In genomic region chr13:62357887-62358645, GRCh38 we compare ENCODE assay signal across 8 cellular contexts.
DNase-seq lines count a peak whose midpoint lies in the region; ATAC-seq, FAIRE-seq and TF ChIP-seq lines count a peak whose summit lies in the region.

No MANE protein-coding gene starts in this region.

- H3K9me1 ChIP-seq in keratinocyte (ENCODE audit: control insufficient read depth, extremely low read depth, insufficient read depth, low read length), result no peaks in the 10 kb centered on the region

- peak; percentile 73 for ATAC-seq in GM19023 (IDR thresholded peaks at IDR 0.05; ENCODE audit: unreplicated experiment)
- peak; percentile 99 for ATAC-seq in SK-N-SH treated with all-trans-retinoic acid at 6 μM for 48 hours
- no peak for ATAC-seq in natural killer cell treated with Interleukin-12 subunit alpha and Interleukin-12 subunit beta and Interleukin-15 and Interleukin-18, amount 100 ng/mL, for 72 hours

- H3K36me3 ChIP-seq in keratinocyte (ENCODE audit: control insufficient read depth in 2 of 2, extremely low read depth in 1 of 2, insufficient read depth in 2 of 2, low read length in 2 of 2), result no peaks in the 10 kb centered on the region

- no peaks in the 10 kb centered on the region for H4K20me1 ChIP-seq in keratinocyte (ENCODE audit: control insufficient read depth, extremely low read depth, insufficient read depth, low read length)

- H3K27ac Mint-ChIP-seq in natural killer cell treated with Interleukin-12 subunit alpha and Interleukin-12 subunit beta and Interleukin-15 and Interleukin-18, amount 100 ng/mL, for 72 hours, result no peak overlapping the region

- no peak overlapping the region for H2AFZ ChIP-seq in keratinocyte (ENCODE audit: control insufficient read depth, low read length)

- no peaks in the 10 kb centered on the region for H3K4me1 Mint-ChIP-seq in natural killer cell treated with Interleukin-12 subunit alpha and Interleukin-12 subunit beta and Interleukin-15 and Interleukin-18, amount 100 ng/mL, for 72 hours (ENCODE audit: low read depth in 2 of 2)

- H3K27ac ChIP-seq in HL-60 (replicated peaks), result no peak overlapping the region
- no peak overlapping the region for H3K27ac ChIP-seq in keratinocyte (ENCODE audit: control insufficient read depth, insufficient read depth, low read length)
- no peak overlapping the region for H3K27ac ChIP-seq in coronary artery

- H3K27me3 ChIP-seq in HL-60 (ENCODE audit: insufficient read depth, poor library complexity, severe bottlenecking), result no peaks in the 10 kb centered on the region
- H3K27me3 ChIP-seq in keratinocyte (ENCODE audit: control insufficient read depth, extremely low read depth, insufficient read depth, low read length), result no peaks in the 10 kb centered on the region

- no peaks in the 10 kb centered on the region for H3K4me1 ChIP-seq in keratinocyte (ENCODE audit: control insufficient read depth, extremely low read depth, insufficient read depth, low read length)

- H3K9ac ChIP-seq in keratinocyte (ENCODE audit: control insufficient read depth, extremely low read depth, insufficient read depth, low read length), result no peak overlapping the region

- no peak for FAIRE-seq in keratinocyte (lab: Jason Lieb, UNC)

- dilution Hi-C loops in keratinocyte (cut with MboI; ENCODE audit: extremely low pct_ligation_motif_present, low sequenced_read_pairs), result no loop called here

- H3K79me2 ChIP-seq in keratinocyte (ENCODE audit: control insufficient read depth, insufficient read depth, low read length), result no peaks in the 10 kb centered on the region

- H3K9me3 Mint-ChIP-seq in natural killer cell treated with Interleukin-12 subunit alpha and Interleukin-12 subunit beta and Interleukin-15 and Interleukin-18, amount 100 ng/mL, for 72 hours, result peaks cover 6% of the 10 kb centered on the region

- no peaks in the 10 kb centered on the region for H3K9me3 ChIP-seq in keratinocyte (ENCODE audit: control insufficient read depth, low read depth, low read length)

- H3K4me2 ChIP-seq in keratinocyte (ENCODE audit: control insufficient read depth, extremely low read depth, insufficient read depth, low read depth, low read length), result no peak overlapping the region

- DNase-seq in A172 (ENCODE audit: low spot score), result peak; percentile 52
- peak; percentile 0 to 17 for DNase-seq in HL-60 (ENCODE audit: low read depth in 1 of 2, low spot score in 1 of 2)
- no peak for DNase-seq in keratinocyte (ENCODE audit: low read depth, low spot score)
- no peak for DNase-seq in T1000 (lab: John Stamatoyannopoulos, UW)
- no peak for DNase-seq in coronary artery (ENCODE audit: low spot score)
- no peak for DNase-seq in natural killer cell treated with Interleukin-12 subunit alpha and Interleukin-12 subunit beta and Interleukin-15 and Interleukin-18, amount 100 ng/mL, for 72 hours (ENCODE audit: low spot score)

- H3K4me3 ChIP-seq in HL-60 (replicated peaks; ENCODE audit: insufficient read depth, low read length) (no peak overlapping the region), keratinocyte (ENCODE audit: control insufficient read depth in 2 of 3, extremely low read depth in 1 of 3, insufficient read depth in 2 of 3, low read depth in 1 of 3, low read length in 3 of 3) (no peak overlapping the region), coronary artery (no peak overlapping the region)

- TF ChIP-seq CTCF in HL-60 (IDR thresholded peaks at IDR 0.05; ENCODE audit: insufficient read depth, low read length), result peak; percentile 17
- peak in 2 of 3 experiments; percentile 26 to 31 for TF ChIP-seq CTCF in keratinocyte (optimal IDR thresholded peaks at IDR 0.05 in 1 of 3, IDR thresholded peaks at IDR 0.05 in 1 of 3, conservative IDR thresholded peaks at IDR 0.05 in 1 of 3; ENCODE audit: extremely low read depth in 1 of 3, insufficient read depth in 2 of 3, low read length in 3 of 3)
- TF ChIP-seq CTCF in coronary artery (IDR thresholded peaks at IDR 0.05), result no peak

- no peak overlapping the region for H3K4me3 Mint-ChIP-seq in natural killer cell treated with Interleukin-12 subunit alpha and Interleukin-12 subunit beta and Interleukin-15 and Interleukin-18, amount 100 ng/mL, for 72 hours

- H3K36me3 Mint-ChIP-seq in natural killer cell treated with Interleukin-12 subunit alpha and Interleukin-12 subunit beta and Interleukin-15 and Interleukin-18, amount 100 ng/mL, for 72 hours, result no peaks in the 10 kb centered on the region

- no peaks in the 10 kb centered on the region for H3K27me3 Mint-ChIP-seq in natural killer cell treated with Interleukin-12 subunit alpha and Interleukin-12 subunit beta and Interleukin-15 and Interleukin-18, amount 100 ng/mL, for 72 hours

TF ChIP-seq in SK-N-SH treated with all-trans-retinoic acid at 6 μM for 48 hours, 23 proteins besides CTCF, POLR2A, EP300 and RAD21 (continues in another document):
- TF ChIP-seq ZC3H10 (CRISPR knock-in tag; IDR thresholded peaks at IDR 0.05) (no peak), TSHZ2 (CRISPR knock-in tag; IDR thresholded peaks at IDR 0.05) (no peak), POU6F1 (CRISPR knock-in tag; IDR thresholded peaks at IDR 0.05; ENCODE audit: borderline replicate concordance, low read depth) (no peak), ISL1 (CRISPR knock-in tag; IDR thresholded peaks at IDR 0.05) (no peak), PPARA (CRISPR knock-in tag; IDR thresholded peaks at IDR 0.05; ENCODE audit: borderline replicate concordance) (no peak), TCF4 (CRISPR knock-in tag; IDR thresholded peaks at IDR 0.05; ENCODE audit: borderline replicate concordance) (no peak), ZNF8 (CRISPR knock-in tag; IDR thresholded peaks at IDR 0.05) (no peak), CSDC2 (CRISPR knock-in tag; IDR thresholded peaks at IDR 0.05) (no peak), CREB5 (CRISPR knock-in tag; IDR thresholded peaks at IDR 0.05; ENCODE audit: low read depth) (no peak), ZFP3 (CRISPR knock-in tag; IDR thresholded peaks at IDR 0.05) (no peak), RARB (CRISPR knock-in tag; IDR thresholded peaks at IDR 0.05) (no peak), CSRNP3 (CRISPR knock-in tag; IDR thresholded peaks at IDR 0.05) (no peak), ZNF70 (CRISPR knock-in tag; IDR thresholded peaks at IDR 0.05) (no peak), SNAI2 (CRISPR knock-in tag; IDR thresholded peaks at IDR 0.05) (no peak)

Comparison
In these comparisons a context has a peak if more than half of its experiments do, and no peak if none do; other contexts are left out.
1. DNase-seq: peak in A172 (single experiment) and HL-60 (2 of 2); none in keratinocyte (single experiment), T1000 (single experiment), coronary artery (single experiment) and natural killer cell treated with Interleukin-12 subunit alpha and Interleukin-12 subunit beta and Interleukin-15 and Interleukin-18, amount 100 ng/mL, for 72 hours (single experiment).
2. ATAC-seq: peak in GM19023 (single experiment) and SK-N-SH treated with all-trans-retinoic acid at 6 μM for 48 hours (single experiment); none in natural killer cell treated with Interleukin-12 subunit alpha and Interleukin-12 subunit beta and Interleukin-15 and Interleukin-18, amount 100 ng/mL, for 72 hours (0 of 2).